In the genomic region with DNA sequence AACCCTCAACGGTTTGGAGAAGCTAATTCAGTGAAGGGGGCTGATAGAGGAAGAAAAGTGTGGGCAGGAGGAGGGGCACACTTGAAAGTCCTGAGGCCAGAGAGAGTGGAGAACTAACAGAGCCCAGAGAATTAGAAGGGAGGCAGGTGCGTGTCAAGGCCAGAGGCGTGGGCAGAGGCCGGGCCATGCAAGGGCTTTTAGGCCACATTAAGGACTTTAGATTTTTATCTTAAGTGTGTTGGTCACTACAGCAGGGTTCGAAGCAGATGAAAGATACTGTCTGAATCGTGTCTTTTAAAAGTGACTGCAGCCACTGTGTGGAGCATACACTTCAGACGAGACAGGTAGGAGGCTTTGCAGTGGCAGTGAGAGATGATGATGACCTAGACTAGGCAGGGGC, we compare ENCODE assay signal across 1 cellular context.
TF ChIP-seq lines count a peak whose summit lies in the region.

No MANE protein-coding gene starts in this region.

TF ChIP-seq in H1, 55 proteins besides CTCF, POLR2A, EP300 and RAD21:
- no peak for TF ChIP-seq SIN3A (conservative IDR thresholded peaks at IDR 0.05 in 1 of 2, IDR thresholded peaks at IDR 0.05 in 1 of 2; ENCODE audit: low read depth in 1 of 2, low read length in 2 of 2)
- no peak for TF ChIP-seq HDAC6 (IDR thresholded peaks at IDR 0.05; ENCODE audit: low read depth, low read length)
- no peak for TF ChIP-seq ASH2L (IDR thresholded peaks at IDR 0.05; ENCODE audit: low read length)
- no peak for TF ChIP-seq SAP30 (IDR thresholded peaks at IDR 0.05; ENCODE audit: insufficient read depth, insufficient replicate concordance, low read length)
- no peak for TF ChIP-seq TCF12 (IDR thresholded peaks at IDR 0.05; ENCODE audit: low read depth, low read length)
- TF ChIP-seq CTBP2 (IDR thresholded peaks at IDR 0.05; ENCODE audit: borderline replicate concordance, insufficient read depth, insufficient read length, low read length) = no peak
- TF ChIP-seq KDM5A (IDR thresholded peaks at IDR 0.05; ENCODE audit: low read length) = no peak
- no peak for TF ChIP-seq SUZ12 (IDR thresholded peaks at IDR 0.05; ENCODE audit: low read length)
- no peak for TF ChIP-seq CREB1 (IDR thresholded peaks at IDR 0.05)
- TF ChIP-seq FOSL1 (IDR thresholded peaks at IDR 0.05; ENCODE audit: insufficient read depth, low read depth, low read length) = no peak
- no peak for TF ChIP-seq CBX8 (IDR thresholded peaks at IDR 0.05; ENCODE audit: borderline replicate concordance, low read depth, low read length)
- TF ChIP-seq, protein P1, sequence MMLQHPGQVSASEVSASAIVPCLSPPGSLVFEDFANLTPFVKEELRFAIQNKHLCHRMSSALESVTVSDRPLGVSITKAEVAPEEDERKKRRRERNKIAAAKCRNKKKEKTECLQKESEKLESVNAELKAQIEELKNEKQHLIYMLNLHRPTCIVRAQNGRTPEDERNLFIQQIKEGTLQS (IDR thresholded peaks at IDR 0.05; ENCODE audit: insufficient read depth, low read depth, low read length) = no peak
- TF ChIP-seq SP1 (IDR thresholded peaks at IDR 0.05; ENCODE audit: low read depth, low read length) = no peak
- no peak for TF ChIP-seq KDM4A (IDR thresholded peaks at IDR 0.05; ENCODE audit: low read depth, low read length, severe bottlenecking)
- TF ChIP-seq, protein P2, sequence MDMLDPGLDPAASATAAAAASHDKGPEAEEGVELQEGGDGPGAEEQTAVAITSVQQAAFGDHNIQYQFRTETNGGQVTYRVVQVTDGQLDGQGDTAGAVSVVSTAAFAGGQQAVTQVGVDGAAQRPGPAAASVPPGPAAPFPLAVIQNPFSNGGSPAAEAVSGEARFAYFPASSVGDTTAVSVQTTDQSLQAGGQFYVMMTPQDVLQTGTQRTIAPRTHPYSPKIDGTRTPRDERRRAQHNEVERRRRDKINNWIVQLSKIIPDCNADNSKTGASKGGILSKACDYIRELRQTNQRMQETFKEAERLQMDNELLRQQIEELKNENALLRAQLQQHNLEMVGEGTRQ (IDR thresholded peaks at IDR 0.05; ENCODE audit: low read length) = no peak
- TF ChIP-seq, protein P3, sequence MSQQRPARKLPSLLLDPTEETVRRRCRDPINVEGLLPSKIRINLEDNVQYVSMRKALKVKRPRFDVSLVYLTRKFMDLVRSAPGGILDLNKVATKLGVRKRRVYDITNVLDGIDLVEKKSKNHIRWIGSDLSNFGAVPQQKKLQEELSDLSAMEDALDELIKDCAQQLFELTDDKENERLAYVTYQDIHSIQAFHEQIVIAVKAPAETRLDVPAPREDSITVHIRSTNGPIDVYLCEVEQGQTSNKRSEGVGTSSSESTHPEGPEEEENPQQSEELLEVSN (IDR thresholded peaks at IDR 0.05) = no peak
